30 cellular contexts compared by ENCODE assay signal in genomic region chr2:117818921-117819320, GRCh38.
A peak's percentile ranks its signal among the peaks of the same experiment; 100 is the strongest.
DNase-seq lines count a peak whose midpoint lies in the region; ATAC-seq and TF ChIP-seq lines count a peak whose summit lies in the region.
"Had no signal": no experiment of that assay in that cellular context is flagged by ENCODE, and none has a peak within 500 bp of the region (broad histone marks: within the 10 kb centered on the region; RNA-seq: fewer than 3 reads in every experiment).

No MANE protein-coding gene starts in this region.

- peaks cover 44% of the 10 kb centered on the region for H3K4me1 ChIP-seq in OCI-LY3 (ENCODE audit: low read length)
- H3K4me1 ChIP-seq in effector memory CD4-positive, alpha-beta T cell (ENCODE audit: control insufficient read depth, insufficient read depth, low read length, poor library complexity, severe bottlenecking), result peaks cover 23% of the 10 kb centered on the region

- H3K27me3 Mint-ChIP-seq in stimulated activated naive CD8-positive, alpha-beta T cell treated with anti-CD3 and anti-CD28 coated beads, Interleukin-15, Interleukin-2, amounts not matched to agents 100 ng/mL and 50 ng/mL, for 24 hours, result no peaks in the 10 kb centered on the region
- no peaks in the 10 kb centered on the region for H3K27me3 Mint-ChIP-seq in stimulated activated naive B cell treated with anti-CD40 and anti-IgM and Interleukin-4, amounts not matched to agents 10 μg/mL and 1 μg/mL and 100 μg/mL, for 72 hours
- H3K27me3 Mint-ChIP-seq: dendritic cell treated with granulocyte-macrophage colony-stimulating factor and Interleukin-4, amounts not matched to agents 40 ng/mL and 50 ng/mL, for 4 days; stimulated activated naive CD8-positive, alpha-beta T cell treated with anti-CD3 and anti-CD28 coated beads, Interleukin-15, amount 100 ng/mL, for 72 hours had no signal

- ATAC-seq in stimulated activated naive CD8-positive, alpha-beta T cell treated with anti-CD3 and anti-CD28 coated beads, Interleukin-15, Interleukin-2, amounts not matched to agents 100 U/mL and 50 U/mL, for 24 hours, result no peak
- ATAC-seq in stimulated activated naive B cell treated with anti-CD40 and anti-IgM and Interleukin-4, amounts not matched to agents 10 μg/mL and 1 μg/mL and 100 μg/mL, for 72 hours (replicated peaks), result no peak
- ATAC-seq in GM18861 (IDR thresholded peaks at IDR 0.05; ENCODE audit: unreplicated experiment) (no peak), GM19328 (IDR thresholded peaks at IDR 0.05; ENCODE audit: unreplicated experiment) (no peak)
- ATAC-seq: body of pancreas; foreskin keratinocyte; GM23338; left cardiac atrium; mucosa of descending colon; stimulated activated naive CD8-positive, alpha-beta T cell treated with anti-CD3 and anti-CD28 coated beads, Interleukin-15, amount 100 ng/mL, for 72 hours had no signal

- H3K27ac ChIP-seq in OCI-LY3 (ENCODE audit: low read length), result peak overlapping the region; percentile 19; the same call in 1 of the 2 replicates
- peak overlapping the region; percentile 16 for H3K27ac ChIP-seq in effector memory CD4-positive, alpha-beta T cell (ENCODE audit: insufficient read depth, low read length, poor library complexity, severe bottlenecking)
- H3K27ac ChIP-seq: adrenal gland; BLaER1 treated with 17β-estradiol and CSF1 and Interleukin-3, amounts not matched to agents 10 nM and 100 nM; body of pancreas; esophagus muscularis mucosa; foreskin keratinocyte; parathyroid adenoma; skin epidermis; thoracic aorta had no signal

- no peaks in the 10 kb centered on the region for H3K9me3 Mint-ChIP-seq in stimulated activated naive CD8-positive, alpha-beta T cell treated with anti-CD3 and anti-CD28 coated beads, Interleukin-15, Interleukin-2, amounts not matched to agents 100 ng/mL and 50 ng/mL, for 24 hours
- no peaks in the 10 kb centered on the region for H3K9me3 Mint-ChIP-seq in stimulated activated naive B cell treated with anti-CD40 and anti-IgM and Interleukin-4, amounts not matched to agents 10 μg/mL and 1 μg/mL and 100 μg/mL, for 72 hours
- H3K9me3 Mint-ChIP-seq: activated T-helper 2 cell treated with anti-CD3 and anti-CD28 coated beads, Interferon-gamma antibody, Interleukin-2, Interleukin-4, amounts not matched to agents 10 μg/mL and 5 μg/mL and 100 μg/mL, durations not matched to agents 14 hours and 24 hours and 36 hours; dendritic cell treated with granulocyte-macrophage colony-stimulating factor and Interleukin-4, amounts not matched to agents 40 ng/mL and 50 ng/mL, for 4 days; GM23338; stimulated activated naive CD8-positive, alpha-beta T cell treated with anti-CD3 and anti-CD28 coated beads, Interleukin-15, amount 100 ng/mL, for 72 hours had no signal

- H3K4me1 Mint-ChIP-seq in stimulated activated naive CD8-positive, alpha-beta T cell treated with anti-CD3 and anti-CD28 coated beads, Interleukin-15, Interleukin-2, amounts not matched to agents 100 ng/mL and 50 ng/mL, for 24 hours (ENCODE audit: low read depth), result peaks cover 61% of the 10 kb centered on the region
- peaks cover 25 to 39% of the 10 kb centered on the region in 2 donors for H3K4me1 Mint-ChIP-seq in stimulated activated naive B cell treated with anti-CD40 and anti-IgM and Interleukin-4, amounts not matched to agents 10 μg/mL and 1 μg/mL and 100 μg/mL, for 72 hours

- no peak overlapping the region for H3K4me3 Mint-ChIP-seq in stimulated activated naive CD8-positive, alpha-beta T cell treated with anti-CD3 and anti-CD28 coated beads, Interleukin-15, Interleukin-2, amounts not matched to agents 100 ng/mL and 50 ng/mL, for 24 hours
- peak overlapping the region; percentile 60 to 64 for H3K4me3 Mint-ChIP-seq in stimulated activated naive B cell treated with anti-CD40 and anti-IgM and Interleukin-4, amounts not matched to agents 10 μg/mL and 1 μg/mL and 100 μg/mL, for 72 hours
- H3K4me3 Mint-ChIP-seq: dendritic cell treated with granulocyte-macrophage colony-stimulating factor and Interleukin-4, amounts not matched to agents 40 ng/mL and 50 ng/mL, for 4 days; GM23338 had no signal

- TF ChIP-seq CTCF in OCI-LY3 (IDR thresholded peaks at IDR 0.05; ENCODE audit: low read depth, low read length), result no peak

- no peak overlapping the region for H3K4me2 ChIP-seq in OCI-LY3 (ENCODE audit: low read length)
- H3K4me2 ChIP-seq: BLaER1 treated with 17β-estradiol and CSF1 and Interleukin-3, amounts not matched to agents 10 nM and 100 nM; GM23338 had no signal

- H3K36me3 Mint-ChIP-seq in stimulated activated naive CD8-positive, alpha-beta T cell treated with anti-CD3 and anti-CD28 coated beads, Interleukin-15, Interleukin-2, amounts not matched to agents 100 ng/mL and 50 ng/mL, for 24 hours (ENCODE audit: low read depth), result peaks cover 92% of the 10 kb centered on the region
- peaks cover 34 to 62% of the 10 kb centered on the region in 2 donors for H3K36me3 Mint-ChIP-seq in stimulated activated naive B cell treated with anti-CD40 and anti-IgM and Interleukin-4, amounts not matched to agents 10 μg/mL and 1 μg/mL and 100 μg/mL, for 72 hours

- no peak overlapping the region for H3K9ac ChIP-seq in OCI-LY3 (ENCODE audit: low read length)
- H3K9ac ChIP-seq: parathyroid adenoma had no signal

- H3K4me3 ChIP-seq in OCI-LY3 (ENCODE audit: low read length), result no peak overlapping the region
- H3K4me3 ChIP-seq in effector memory CD4-positive, alpha-beta T cell (ENCODE audit: insufficient read depth, low read depth, low read length, poor library complexity, severe bottlenecking), result no peak overlapping the region
- H3K4me3 ChIP-seq: adrenal gland; BLaER1 treated with 17β-estradiol and CSF1 and Interleukin-3, amounts not matched to agents 10 nM and 100 nM; body of pancreas; esophagus muscularis mucosa; GM23338; lung; mucosa of descending colon; skin epidermis; thoracic aorta had no signal

- no peak for DNase-seq in stimulated activated naive CD8-positive, alpha-beta T cell treated with anti-CD3 and anti-CD28 coated beads, Interleukin-15, Interleukin-2, amounts not matched to agents 100 U/mL and 50 U/mL, for 24 hours
- no peak for DNase-seq in effector memory CD4-positive, alpha-beta T cell
- no peak for DNase-seq in stimulated activated naive B cell treated with anti-CD40 and anti-IgM and Interleukin-4, amounts not matched to agents 10 μg/mL and 1 μg/mL and 100 μg/mL, for 72 hours
- no peak for DNase-seq in T-helper 1 cell
- DNase-seq: activated CD4-positive, alpha-beta T cell treated with anti-CD3 and anti-CD28 coated beads for 4 hours; adrenal gland; body of pancreas; foreskin keratinocyte; hippocampal formation; left cardiac atrium; mucosa of descending colon; NCI-H1092; NCI-H1694 treated with DMSO at 0.1 percent for 48 hours; NCI-H82; retina; SHP77 treated with DMSO at 0.1 percent for 48 hours; stimulated activated naive CD8-positive, alpha-beta T cell treated with anti-CD3 and anti-CD28 coated beads, Interleukin-15, amount 100 ng/mL, for 72 hours had no signal

- peak overlapping the region; percentile 51 for H3K27ac Mint-ChIP-seq in stimulated activated naive CD8-positive, alpha-beta T cell treated with anti-CD3 and anti-CD28 coated beads, Interleukin-15, Interleukin-2, amounts not matched to agents 100 ng/mL and 50 ng/mL, for 24 hours
- H3K27ac Mint-ChIP-seq in stimulated activated naive B cell treated with anti-CD40 and anti-IgM and Interleukin-4, amounts not matched to agents 10 μg/mL and 1 μg/mL and 100 μg/mL, for 72 hours, result peak overlapping the region; percentile 92
- H3K27ac Mint-ChIP-seq: activated T-helper 2 cell treated with anti-CD3 and anti-CD28 coated beads, Interferon-gamma antibody, Interleukin-2, Interleukin-4, amounts not matched to agents 10 μg/mL and 5 μg/mL and 100 μg/mL, durations not matched to agents 14 hours and 24 hours and 36 hours; dendritic cell treated with granulocyte-macrophage colony-stimulating factor and Interleukin-4, amounts not matched to agents 40 ng/mL and 50 ng/mL, for 4 days; GM23338 had no signal

- H3K79me2 ChIP-seq in OCI-LY3 (ENCODE audit: low read length), result peaks cover 56% of the 10 kb centered on the region
- H3K79me2 ChIP-seq: parathyroid adenoma had no signal

- peaks cover 67% of the 10 kb centered on the region for H3K36me3 ChIP-seq in OCI-LY3 (replicated peaks; ENCODE audit: low read depth, low read length)
- H3K36me3 ChIP-seq in effector memory CD4-positive, alpha-beta T cell (ENCODE audit: control insufficient read depth, insufficient read depth, low read length), result peaks cover 69% of the 10 kb centered on the region

- no peaks in the 10 kb centered on the region for H3K27me3 ChIP-seq in OCI-LY3 (ENCODE audit: low read depth, low read length)
- H3K27me3 ChIP-seq in effector memory CD4-positive, alpha-beta T cell (replicated peaks; ENCODE audit: control insufficient read depth, insufficient read depth, low read length, poor library complexity, severe bottlenecking), result no peaks in the 10 kb centered on the region
- H3K27me3 ChIP-seq: adrenal gland; BLaER1 treated with 17β-estradiol and CSF1 and Interleukin-3, amounts not matched to agents 10 nM and 100 nM; body of pancreas; esophagus muscularis mucosa; foreskin keratinocyte had no signal

- no peaks in the 10 kb centered on the region; the same call in 1 of the 2 replicates for H4K20me1 ChIP-seq in OCI-LY3 (ENCODE audit: insufficient read depth, low read length)

- H2AFZ ChIP-seq in OCI-LY3 (ENCODE audit: low read depth, low read length), result no peak overlapping the region
- H2AFZ ChIP-seq: GM23338, parathyroid adenoma had no signal

- H3K9me3 ChIP-seq in OCI-LY3 (ENCODE audit: insufficient read depth, low read length), result no peaks in the 10 kb centered on the region
- H3K9me3 ChIP-seq in effector memory CD4-positive, alpha-beta T cell (ENCODE audit: control insufficient read depth, low read length), result no peaks in the 10 kb centered on the region
- H3K9me3 ChIP-seq: adrenal gland; BLaER1 treated with 17β-estradiol and CSF1 and Interleukin-3, amounts not matched to agents 10 nM and 100 nM; body of pancreas; esophagus muscularis mucosa; mucosa of descending colon; thoracic aorta had no signal
